34 cellular contexts compared by ENCODE assay signal in genomic region chr6:51574040-51574439, GRCh38.
"Had no signal": no experiment of that assay in that cellular context is flagged by ENCODE, and none has a peak within 500 bp of the region (broad histone marks: within the 10 kb centered on the region; RNA-seq: fewer than 3 reads in every experiment).

No MANE protein-coding gene starts in this region.

- H3K27me3 ChIP-seq: MG63 had no signal

- H3K4me2 ChIP-seq: KMS-11 had no signal

- H3K9ac ChIP-seq: KMS-11 had no signal

- H3K27ac ChIP-seq: KMS-11 had no signal

- H3K36me3 ChIP-seq: MG63 had no signal

- H3K9me3 ChIP-seq: MG63 had no signal

- DNase-seq: Karpas-422, Kasumi-1, MG63, MM.1S, MV-4-11, NCI-H1048, NCI-H1092, NCI-H1092 treated with DMSO at 0.1 percent for 48 hours, NCI-H1105, NCI-H1105 treated with DMSO at 0.1 percent for 48 hours, NCI-H1417, NCI-H1417 treated with DMSO at 0.1 percent for 48 hours, NCI-H1436, NCI-H1436 treated with DMSO at 0.1 percent for 48 hours, NCI-H146, NCI-H1694, NCI-H1694 treated with DMSO at 0.1 percent for 48 hours, NCI-H187, NCI-H187 treated with DMSO at 0.1 percent for 48 hours, NCI-H1930, NCI-H2029, NCI-H2029 treated with DMSO at 0.1 percent for 48 hours, NCI-H2081, NCI-H2081 treated with DMSO at 0.1 percent for 48 hours, NCI-H2107, NCI-H2171, NCI-H2171 treated with DMSO at 0.1 percent for 48 hours, NCI-H2227 treated with DMSO at 0.1 percent for 48 hours, NCI-H226, NCI-H345, NCI-H446, NCI-H446 treated with DMSO at 0.1 percent for 48 hours, NCI-H510A had no signal

- H3K4me3 ChIP-seq: MG63 had no signal
